Comparison of ENCODE assay signal across 8 cellular contexts in genomic region chr12:4320287-4320858, GRCh38. TPM values are rescaled to one million over a fixed set of nuclear protein-coding genes. Genes with fewer than 3 reads are reported as not detected.
DNase-seq lines count a peak whose midpoint lies in the region; ATAC-seq and TF ChIP-seq lines count a peak whose summit lies in the region.

No MANE protein-coding gene starts in this region.

- peaks cover 2% of the 10 kb centered on the region for H3K36me3 Mint-ChIP-seq in activated CD4-positive, alpha-beta T cell treated with anti-CD3 and anti-CD28 coated beads, Interleukin-2, amount 10 ng/mL, durations not matched to agents 24 days and 14 days (ENCODE audit: low read depth)

- H3K27ac ChIP-seq in VCaP: peak overlapping the region; percentile 87
- H3K27ac ChIP-seq in skin epidermis: peak overlapping the region; percentile 4 to 94 (median 86)

- no peaks in the 10 kb centered on the region for H3K9me3 Mint-ChIP-seq in activated CD4-positive, alpha-beta T cell treated with anti-CD3 and anti-CD28 coated beads, Interleukin-2, amount 10 ng/mL, durations not matched to agents 24 days and 14 days

- TF ChIP-seq CTCF in VCaP (conservative IDR thresholded peaks at IDR 0.05): no peak

- peak overlapping the region; percentile 49 for H3K27ac Mint-ChIP-seq in activated CD4-positive, alpha-beta T cell treated with anti-CD3 and anti-CD28 coated beads, Interleukin-2, amount 10 ng/mL, durations not matched to agents 24 days and 14 days

- peak overlapping the region; percentile 62 to 97 (median 82) for H3K4me3 ChIP-seq in skin epidermis

- peak; percentile 35 for ATAC-seq in HG02970 (IDR thresholded peaks at IDR 0.05; ENCODE audit: low FRiP score, unreplicated experiment)
- peak; percentile 32 to 56 for ATAC-seq in left cardiac atrium

- intact Hi-C loops in activated CD4-positive, alpha-beta T cell treated with anti-CD3 and anti-CD28 coated beads, Interleukin-2, amount 10 ng/mL, durations not matched to agents 24 days and 14 days (cut with micrococcal nuclease): loop anchor here (2.0 to 10.0 kb wide), 3 partner anchors 48 to 328 kb away; partner anchors contain the start of genes AKAP3, CCND2 and NDUFA9
- intact Hi-C loops in left cardiac atrium (cut with DNase I): no loop called here

- no peak for DNase-seq in activated CD4-positive, alpha-beta T cell treated with anti-CD3 and anti-CD28 coated beads, Interleukin-2, amount 10 ng/mL, durations not matched to agents 24 days and 14 days
- DNase-seq in activated CD4-positive, alpha-beta T cell treated with anti-CD3 and anti-CD28 coated beads, Interleukin-2, amount 50 U/mL, for 48 hours: no peak
- DNase-seq in left cardiac atrium (no peak), iPS-NIHi7 (ENCODE audit: extremely low spot score) (no peak)
- DNase-seq in activated effector memory CD4-positive, alpha-beta T cell treated with anti-CD3 and anti-CD28 coated beads, Interleukin-2, amount 50 U/mL, for 16 hours: no peak

- no peaks in the 10 kb centered on the region for H3K27me3 Mint-ChIP-seq in activated CD4-positive, alpha-beta T cell treated with anti-CD3 and anti-CD28 coated beads, Interleukin-2, amount 10 ng/mL, durations not matched to agents 24 days and 14 days

- peaks cover 31% of the 10 kb centered on the region for H3K4me1 Mint-ChIP-seq in activated CD4-positive, alpha-beta T cell treated with anti-CD3 and anti-CD28 coated beads, Interleukin-2, amount 10 ng/mL, durations not matched to agents 24 days and 14 days

- H3K4me3 Mint-ChIP-seq in activated CD4-positive, alpha-beta T cell treated with anti-CD3 and anti-CD28 coated beads, Interleukin-2, amount 10 ng/mL, durations not matched to agents 24 days and 14 days: peak overlapping the region; percentile 90

RNA-seq across cellular contexts. Expression of gene TIGAR, which starts 0.6 kb away (rescaled TPM):
- total RNA-seq in activated CD4-positive, alpha-beta T cell treated with anti-CD3 and anti-CD28 coated beads, Interleukin-2, amount 10 ng/mL, durations not matched to agents 24 days and 14 days: 13.4 TPM in 2 replicates
- 10 to 100 TPM in 1 of 2 donors, 1 to 10 TPM in 1; 9.7 to 14.0 TPM for total RNA-seq in left cardiac atrium

RNA-seq across cellular contexts. Expression of gene CCND2, which starts 46.8 kb away (rescaled TPM):
- 607 and 615 TPM in 2 replicates for total RNA-seq in activated CD4-positive, alpha-beta T cell treated with anti-CD3 and anti-CD28 coated beads, Interleukin-2, amount 10 ng/mL, durations not matched to agents 24 days and 14 days
- 100 to 1,000 TPM; 170 to 202 TPM for total RNA-seq in left cardiac atrium

RNA-seq across cellular contexts. Expression of gene FGF23, which starts 59.1 kb away (rescaled TPM):
- not detected in 2 replicates for total RNA-seq in activated CD4-positive, alpha-beta T cell treated with anti-CD3 and anti-CD28 coated beads, Interleukin-2, amount 10 ng/mL, durations not matched to agents 24 days and 14 days
- not detected for total RNA-seq in left cardiac atrium
